11 cellular contexts compared by ENCODE assay signal in genomic region chr10:8051109-8051781, GRCh38. TPM values are rescaled to one million over a fixed set of nuclear protein-coding genes. Genes with fewer than 3 reads are reported as not detected.
DNase-seq lines count a peak whose midpoint lies in the region; ATAC-seq and TF ChIP-seq lines count a peak whose summit lies in the region.
"Had no signal": no experiment of that assay in that cellular context is flagged by ENCODE, and none has a peak within 500 bp of the region (broad histone marks: within the 10 kb centered on the region; RNA-seq: fewer than 3 reads in every experiment).

No MANE protein-coding gene starts in this region.

- peaks cover 41% of the 10 kb centered on the region for H3K4me1 ChIP-seq in HUES48 (ENCODE audit: control insufficient read depth, insufficient read depth, low read length)
- H3K4me1 ChIP-seq in endodermal cell (ENCODE audit: control insufficient read depth, insufficient read depth, low read length): peaks cover 14% of the 10 kb centered on the region

- TF ChIP-seq CTCF in endodermal cell (conservative IDR thresholded peaks at IDR 0.05): no peak
- no peak for TF ChIP-seq CTCF in progenitor cell of endocrine pancreas (IDR thresholded peaks at IDR 0.05; ENCODE audit: unreplicated experiment)

- H3K27ac Mint-ChIP-seq in endodermal cell: no peak overlapping the region
- H3K27ac Mint-ChIP-seq in progenitor cell of endocrine pancreas: no peak overlapping the region

- H3K36me3 ChIP-seq in HUES48 (ENCODE audit: control insufficient read depth, insufficient read depth, low read length) (no peaks in the 10 kb centered on the region), endodermal cell (ENCODE audit: control insufficient read depth, insufficient read depth, low read length) (no peaks in the 10 kb centered on the region)

- H3K4me3 Mint-ChIP-seq in endodermal cell (peak overlapping the region; percentile 86), progenitor cell of endocrine pancreas (ENCODE audit: low read depth) (peak overlapping the region; percentile 40)

- H3K27ac ChIP-seq in HUES48 (ENCODE audit: low read depth, low read length): peak overlapping the region; percentile 4
- no peak overlapping the region for H3K27ac ChIP-seq in endodermal cell (ENCODE audit: low read depth, low read length)

- 2 to 5% methylated on average over 12 to 44 of the region's 48 CpGs for WGBS in endodermal cell (ENCODE audit: insufficient coverage in 1 of 2, insufficient read length in 1 of 2), 2 experiments

- H3K9ac ChIP-seq in HUES48 (ENCODE audit: low read depth, low read length): no peak overlapping the region
- H3K9ac ChIP-seq in endodermal cell (ENCODE audit: extremely low read depth, low read length, poor library complexity, severe bottlenecking): no peak overlapping the region

- ATAC-seq in HG02678 (IDR thresholded peaks at IDR 0.05; ENCODE audit: unreplicated experiment): no peak

- peaks cover 98% of the 10 kb centered on the region for H3K27me3 ChIP-seq in HUES48 (ENCODE audit: control insufficient read depth, insufficient read depth, low read length)
- peaks cover 62% of the 10 kb centered on the region for H3K27me3 ChIP-seq in endodermal cell (ENCODE audit: control insufficient read depth, insufficient read depth, low read length, poor library complexity, severe bottlenecking)

- H3K4me1 Mint-ChIP-seq in endodermal cell (peaks cover 29% of the 10 kb centered on the region), progenitor cell of endocrine pancreas (ENCODE audit: low read depth) (peaks cover 19% of the 10 kb centered on the region)

- peak; percentile 8 for DNase-seq in COLO668 (lab: John Stamatoyannopoulos, UW; ENCODE audit: unreplicated experiment)
- DNase-seq in endodermal cell: peak; percentile 89
- no peak for DNase-seq in progenitor cell of endocrine pancreas (ENCODE audit: low spot score, unreplicated experiment)
- no peak for DNase-seq in Kasumi-1 (lab: John Stamatoyannopoulos, UW)
- DNase-seq in NCI-H2196 (lab: John Stamatoyannopoulos, UW; ENCODE audit: unreplicated experiment): no peak
- DNase-seq in NK-92 (lab: John Stamatoyannopoulos, UW; ENCODE audit: unreplicated experiment): no peak
- DNase-seq: NCI-H2107 had no signal

- H3K4me3 ChIP-seq in HUES48 (ENCODE audit: low read depth, low read length) (peak overlapping the region; percentile 50; the same call in 1 of the 2 replicates), endodermal cell (ENCODE audit: low read length) (peak overlapping the region; percentile 65)

- H3K9me3 Mint-ChIP-seq in endodermal cell (no peaks in the 10 kb centered on the region), progenitor cell of endocrine pancreas (ENCODE audit: low read depth) (no peaks in the 10 kb centered on the region)
- H3K9me3 Mint-ChIP-seq: neural crest cell had no signal

- H3K9me3 ChIP-seq in HUES48 (ENCODE audit: control insufficient read depth, insufficient read depth, low read length) (no peaks in the 10 kb centered on the region), endodermal cell (ENCODE audit: control insufficient read depth, low read length) (no peaks in the 10 kb centered on the region)

- H3K27me3 Mint-ChIP-seq in endodermal cell (ENCODE audit: insufficient read depth) (peaks cover 66% of the 10 kb centered on the region), progenitor cell of endocrine pancreas (peaks cover 68% of the 10 kb centered on the region)

- H3K36me3 Mint-ChIP-seq in endodermal cell (ENCODE audit: low read depth): peaks cover 2% of the 10 kb centered on the region
- H3K36me3 Mint-ChIP-seq in progenitor cell of endocrine pancreas (ENCODE audit: insufficient read depth): no peaks in the 10 kb centered on the region

RNA-seq across cellular contexts. Expression of gene GATA3, which starts 3.2 kb away (rescaled TPM):
- total RNA-seq in endodermal cell: 100 to 1,000 TPM in 1 of 2 donors, 10 to 100 TPM in 1; 51.3 to 103 TPM
- polyA plus RNA-seq in endodermal cell (2013, experiment 1 of 2): 6.0 TPM
- polyA plus RNA-seq in endodermal cell (2013, experiment 2 of 2): 6.7 TPM
- 2.7 and 4.6 TPM in 2 replicates for total RNA-seq in progenitor cell of endocrine pancreas
- total RNA-seq: SK-MEL-5 had no signal

Comparison
In these comparisons a context has a peak if more than half of its experiments do, and no peak if none do; other contexts are left out.
1. DNase-seq: peak in COLO668 (single experiment) and endodermal cell (single experiment); none in progenitor cell of endocrine pancreas (single experiment), Kasumi-1 (0 of 2), NCI-H2196 (single experiment) and NK-92 (single experiment).